25 cellular contexts compared by ENCODE assay signal in the genomic region with DNA sequence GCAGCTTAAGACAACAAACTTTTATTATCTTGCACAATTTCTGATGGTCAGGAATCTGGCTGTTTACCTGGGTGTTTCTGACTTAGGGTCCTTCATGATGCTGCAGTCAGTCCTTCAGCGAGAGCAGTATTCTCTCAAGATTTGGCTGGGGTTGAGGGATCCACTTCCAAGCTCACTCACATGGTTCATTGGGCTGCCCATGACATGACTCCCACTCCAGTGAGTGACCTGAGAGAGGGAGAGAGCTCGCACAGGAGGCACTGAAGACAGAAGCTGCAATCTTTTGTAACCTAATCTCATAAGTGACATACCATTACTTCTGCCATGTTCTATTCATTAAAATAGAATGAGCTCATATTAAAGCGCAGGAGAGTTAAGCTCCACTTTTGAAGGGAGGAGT.
DNase-seq lines count a peak whose midpoint lies in the region; ATAC-seq and TF ChIP-seq lines count a peak whose summit lies in the region.
"Had no signal": no experiment of that assay in that cellular context is flagged by ENCODE, and none has a peak within 500 bp of the region (broad histone marks: within the 10 kb centered on the region; RNA-seq: fewer than 3 reads in every experiment).

No MANE protein-coding gene starts in this region.

- no peaks in the 10 kb centered on the region for H3K27me3 Mint-ChIP-seq in GM23338 (ENCODE audit: insufficient read depth, low read depth, poor library complexity)
- H3K27me3 Mint-ChIP-seq in T-helper 17 cell = no peaks in the 10 kb centered on the region
- H3K27me3 Mint-ChIP-seq: CD4-positive, alpha-beta memory T cell; CD4-positive, CD25-positive, alpha-beta regulatory T cell; CD8-positive, alpha-beta memory T cell had no signal

- H3F3A ChIP-seq in GM23338 (replicated peaks; ENCODE audit: low read depth) = no peaks in the 10 kb centered on the region

- H3K36me3 ChIP-seq in GM23338 (ENCODE audit: insufficient read depth) = no peaks in the 10 kb centered on the region
- H3K36me3 ChIP-seq in KMS-11 (ENCODE audit: insufficient read depth) = no peaks in the 10 kb centered on the region
- no peaks in the 10 kb centered on the region for H3K36me3 ChIP-seq in thyroid gland
- H3K36me3 ChIP-seq: BE2C, BLaER1 had no signal

- H3K79me2 ChIP-seq in GM23338 (replicated peaks; ENCODE audit: insufficient read depth) (no peaks in the 10 kb centered on the region), KMS-11 (ENCODE audit: insufficient read depth, low read depth) (peaks cover 17% of the 10 kb centered on the region; the same call in 1 of the 2 replicates)

- DNase-seq in GM23338 (ENCODE audit: low spot score) (no peak), left kidney (ENCODE audit: low read depth, low spot score) (peak; percentile 89), thyroid gland (peak; percentile 80 to 81), T-helper 17 cell (no peak)
- DNase-seq: 8988T; ACHN; BE2C; C1 segment of cervical spinal cord; CD4-positive, alpha-beta memory T cell; CD4-positive, CD25-positive, alpha-beta regulatory T cell; CD8-positive, alpha-beta memory T cell; COR-L47; DMS 273 treated with DMSO at 0.1 percent for 48 hours; DMS153; DMS53; DMS79; DND-41; EL; GDM1 had no signal

- H3K36me3 Mint-ChIP-seq in GM23338 (ENCODE audit: low read depth) = no peaks in the 10 kb centered on the region
- H3K36me3 Mint-ChIP-seq in T-helper 17 cell (ENCODE audit: low read depth) = no peaks in the 10 kb centered on the region
- H3K36me3 Mint-ChIP-seq: CD14-positive monocyte; CD4-positive, alpha-beta memory T cell; CD4-positive, CD25-positive, alpha-beta regulatory T cell; CD8-positive, alpha-beta memory T cell had no signal

- H3K4me1 ChIP-seq in GM23338 (ENCODE audit: insufficient read depth) = peaks cover 15% of the 10 kb centered on the region
- H3K4me1 ChIP-seq in KMS-11 (ENCODE audit: low read depth, poor library complexity, severe bottlenecking) = peaks cover 69% of the 10 kb centered on the region
- H3K4me1 ChIP-seq in thyroid gland = peaks cover 11 to 18% of the 10 kb centered on the region in 2 donors
- H3K4me1 ChIP-seq: BE2C, BLaER1 had no signal

- no peaks in the 10 kb centered on the region for H4K20me1 ChIP-seq in GM23338 (replicated peaks; ENCODE audit: insufficient read depth)
- H4K20me1 ChIP-seq in KMS-11 (ENCODE audit: insufficient read depth) = no peaks in the 10 kb centered on the region
- H4K20me1 ChIP-seq: BLaER1 had no signal

- H2AFZ ChIP-seq in GM23338 = peak overlapping the region; percentile 91; the same call in 1 of the 2 replicates
- H2AFZ ChIP-seq in KMS-11 (ENCODE audit: low read depth) = no peak overlapping the region

- no peak for ATAC-seq in GM23338
- no peak for ATAC-seq in GM19397 (IDR thresholded peaks at IDR 0.05; ENCODE audit: unreplicated experiment)
- no peak for ATAC-seq in HG03196 (IDR thresholded peaks at IDR 0.05; ENCODE audit: unreplicated experiment)
- no peak for ATAC-seq in T-helper 17 cell
- ATAC-seq: GM12878 had no signal

- TF ChIP-seq POLR2A in thyroid gland (IDR thresholded peaks at IDR 0.05) = no peak

- H3K4me1 Mint-ChIP-seq in GM23338 = peaks cover 26% of the 10 kb centered on the region
- H3K4me1 Mint-ChIP-seq in T-helper 17 cell = no peaks in the 10 kb centered on the region
- H3K4me1 Mint-ChIP-seq: CD14-positive monocyte; CD4-positive, alpha-beta memory T cell; CD4-positive, CD25-positive, alpha-beta regulatory T cell; CD8-positive, alpha-beta memory T cell had no signal

- H3K9me3 ChIP-seq in thyroid gland (no peaks in the 10 kb centered on the region), T-helper 17 cell (ENCODE audit: control insufficient read depth, low read length, poor library complexity, severe bottlenecking) (no peaks in the 10 kb centered on the region)
- H3K9me3 ChIP-seq: BE2C, BLaER1 had no signal

- H3K27ac ChIP-seq in GM23338 (ENCODE audit: low read depth) (no peak overlapping the region), KMS-11 (peak overlapping the region; percentile 42; the same call in 1 of the 2 replicates), thyroid gland (peak overlapping the region; percentile 25 to 55 (median 38))
- H3K27ac ChIP-seq: BLaER1 had no signal

- no peak overlapping the region for H3K27ac Mint-ChIP-seq in GM23338
- no peak overlapping the region for H3K27ac Mint-ChIP-seq in T-helper 17 cell
- H3K27ac Mint-ChIP-seq: CD14-positive monocyte; CD4-positive, alpha-beta memory T cell; CD4-positive, CD25-positive, alpha-beta regulatory T cell; CD8-positive, alpha-beta memory T cell had no signal

- no peaks in the 10 kb centered on the region for H3K27me3 ChIP-seq in GM23338 (ENCODE audit: insufficient read depth)
- no peaks in the 10 kb centered on the region for H3K27me3 ChIP-seq in KMS-11 (ENCODE audit: insufficient read depth, low read depth)
- H3K27me3 ChIP-seq in thyroid gland = no peaks in the 10 kb centered on the region
- H3K27me3 ChIP-seq: BE2C, BLaER1 had no signal

- H3K4me3 Mint-ChIP-seq in GM23338 = no peak overlapping the region
- no peak overlapping the region for H3K4me3 Mint-ChIP-seq in T-helper 17 cell
- H3K4me3 Mint-ChIP-seq: CD14-positive monocyte; CD4-positive, alpha-beta memory T cell; CD4-positive, CD25-positive, alpha-beta regulatory T cell; CD8-positive, alpha-beta memory T cell had no signal

- no peak for TF ChIP-seq CTCF in GM23338 (conservative IDR thresholded peaks at IDR 0.05; ENCODE audit: low read depth in 2 of 2)
- TF ChIP-seq CTCF in KMS-11 (conservative IDR thresholded peaks at IDR 0.05; ENCODE audit: low read depth, low read length) = no peak
- no peak for TF ChIP-seq CTCF in thyroid gland (IDR thresholded peaks at IDR 0.05)

- H3K9ac ChIP-seq in KMS-11 = no peak overlapping the region
- H3K9ac ChIP-seq: BLaER1 had no signal

- H3K9me2 ChIP-seq in GM23338 (ENCODE audit: insufficient read depth) = peaks cover 12% of the 10 kb centered on the region

- 48 to 61% methylated on average over 3 of the region's 3 CpGs for WGBS in thyroid gland, 2 donors

- no peak overlapping the region for H3K4me2 ChIP-seq in GM23338
- H3K4me2 ChIP-seq in KMS-11 = peak overlapping the region; percentile 85; the same call in 1 of the 2 replicates
- H3K4me2 ChIP-seq: BLaER1 had no signal

- intact Hi-C loops in thyroid gland (cut with DNase I) = no loop called here

- H3K9me3 Mint-ChIP-seq in GM23338 = no peaks in the 10 kb centered on the region

- H3K4me3 ChIP-seq in GM23338 (no peak overlapping the region), KMS-11 (IDR thresholded peaks at IDR 0.05; ENCODE audit: insufficient read depth, low read depth, low read length) (no peak overlapping the region), thyroid gland (replicated peaks in 1 of 3) (no peak overlapping the region)
- H3K4me3 ChIP-seq: BLaER1, GM12878 had no signal

TF ChIP-seq in GM23338, 12 proteins besides CTCF, POLR2A, EP300 and RAD21 (continues in another document):
- no peak for TF ChIP-seq EZH2 (IDR thresholded peaks at IDR 0.05; ENCODE audit: low read depth, unreplicated experiment)

Comparison
In these comparisons a context has a peak if more than half of its experiments do, and no peak if none do; other contexts are left out.
1. DNase-seq: peak in left kidney (single experiment) and thyroid gland (2 of 2); none in GM23338 (single experiment) and T-helper 17 cell (0 of 3).